In the genomic region with DNA sequence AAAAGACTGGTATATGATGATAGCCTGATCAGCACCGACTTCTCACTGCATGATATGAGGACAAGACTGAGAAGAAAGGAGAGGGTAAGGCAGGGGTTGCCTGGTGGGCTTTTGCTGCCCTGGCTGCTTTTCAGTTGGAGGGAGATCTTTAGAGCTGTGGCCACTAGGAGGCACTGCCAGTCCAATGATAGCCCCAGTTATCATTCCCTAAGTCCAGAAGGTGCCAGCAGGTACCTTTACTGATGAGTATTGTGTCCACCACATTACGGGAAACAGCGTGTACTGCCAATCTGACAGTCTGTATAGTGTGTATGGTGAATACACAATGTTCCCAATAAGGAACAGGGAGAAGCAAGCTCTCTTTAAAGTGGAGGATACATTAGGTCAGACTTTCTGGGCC, we compare ENCODE assay signal across 8 cellular contexts. TPM values are rescaled to one million over a fixed set of nuclear protein-coding genes. Genes with fewer than 3 reads are reported as not detected.
DNase-seq lines count a peak whose midpoint lies in the region; ATAC-seq, FAIRE-seq and TF ChIP-seq lines count a peak whose summit lies in the region.

No MANE protein-coding gene starts in this region.

- ATAC-seq in HG03565 (IDR thresholded peaks at IDR 0.05; ENCODE audit: unreplicated experiment) = no peak

- no peak overlapping the region for H3K27ac ChIP-seq in hepatocyte

- peaks cover 44% of the 10 kb centered on the region for H3K27me3 ChIP-seq in hepatocyte

- no peak overlapping the region for H3K4me3 ChIP-seq in hepatocyte

- peak; percentile 58 for FAIRE-seq in urothelium cell line (lab: Jason Lieb, UNC)

- no peaks in the 10 kb centered on the region for H3K79me2 ChIP-seq in hepatocyte

- intact Hi-C loops in cardiac septum (cut with DNase I) = no loop called here

- H4K20me1 ChIP-seq in hepatocyte (ENCODE audit: insufficient read depth, poor library complexity, severe bottlenecking) = no peaks in the 10 kb centered on the region

- no peaks in the 10 kb centered on the region for H3K9me2 ChIP-seq in hepatocyte (replicated peaks; ENCODE audit: insufficient read depth)

- H3K9me3 ChIP-seq in hepatocyte (ENCODE audit: low read depth) = no peaks in the 10 kb centered on the region

- no peak overlapping the region for H2AFZ ChIP-seq in hepatocyte

- H3K36me3 ChIP-seq in hepatocyte (replicated peaks; ENCODE audit: insufficient read depth, low read depth) = no peaks in the 10 kb centered on the region

- WGBS in hepatocyte (ENCODE audit: low lambda C conversion rate, missing lambda C conversion rate) = 51% methylated on average over 3 of the region's 3 CpGs

- no peaks in the 10 kb centered on the region for H3K4me1 ChIP-seq in hepatocyte (ENCODE audit: insufficient read depth)

- DNase-seq in activated CD4-positive, alpha-beta T cell treated with anti-CD3 and anti-CD28 coated beads, Interleukin-2, amount 50 U/mL, for 48 hours = peak; percentile 11 to 24
- DNase-seq in activated CD4-positive, alpha-beta T cell treated with anti-CD3 and anti-CD28 coated beads for 4 hours = no peak
- DNase-seq in HuH-7.5 (ENCODE audit: low spot score) = peak; percentile 45
- peak; percentile 7 to 23 for DNase-seq in SHP77 (lab: John Stamatoyannopoulos, UW)
- DNase-seq in hepatocyte (ENCODE audit: low spot score) = peak; percentile 55
- peak; percentile 44 for DNase-seq in urothelium cell line (ENCODE audit: low spot score)
- no peak for DNase-seq in cardiac septum (ENCODE audit: low spot score)

- no peak overlapping the region for H3K4me2 ChIP-seq in hepatocyte

- peak; percentile 53 for TF ChIP-seq CTCF in hepatocyte (IDR thresholded peaks at IDR 0.05; ENCODE audit: poor library complexity)

RNA-seq across cellular contexts. Expression of a gene that starts 55.8 kb away (rescaled TPM):
- total RNA-seq in hepatocyte (not detected in 2 replicates), cardiac septum (not detected)
- not detected in 2 replicates for polyA plus RNA-seq in hepatocyte

Comparison
In these comparisons a context has a peak if more than half of its experiments do, and no peak if none do; other contexts are left out.
1. DNase-seq: peak in activated CD4-positive, alpha-beta T cell treated with anti-CD3 and anti-CD28 coated beads, Interleukin-2, amount 50 U/mL, for 48 hours (2 of 2), HuH-7.5 (single experiment), SHP77 (2 of 2), hepatocyte (single experiment) and urothelium cell line (single experiment); none in activated CD4-positive, alpha-beta T cell treated with anti-CD3 and anti-CD28 coated beads for 4 hours (0 of 2) and cardiac septum (single experiment).